In genomic region chr10:97517778-97518561, GRCh38 we compare ENCODE assay signal across 10 cellular contexts. TPM values are rescaled to one million over a fixed set of nuclear protein-coding genes. Genes with fewer than 3 reads are reported as not detected.
DNase-seq lines count a peak whose midpoint lies in the region; ATAC-seq and TF ChIP-seq lines count a peak whose summit lies in the region.
"Had no signal": no experiment of that assay in that cellular context is flagged by ENCODE, and none has a peak within 500 bp of the region (broad histone marks: within the 10 kb centered on the region; RNA-seq: fewer than 3 reads in every experiment).

No MANE protein-coding gene starts in this region.

- peak; percentile 97 for ATAC-seq in RWPE2 (ENCODE audit: low read depth)
- ATAC-seq in sciatic nerve = peak; percentile 36
- no peak for ATAC-seq in GM21423 (IDR thresholded peaks at IDR 0.05; ENCODE audit: unreplicated experiment)
- no peak for ATAC-seq in HG02571 (IDR thresholded peaks at IDR 0.05; ENCODE audit: unreplicated experiment)

- no peak overlapping the region for H3K4me3 Mint-ChIP-seq in activated CD4-positive, alpha-beta memory T cell treated with anti-CD3 and anti-CD28 coated beads, Interleukin-2, amount 10 ng/mL, durations not matched to agents 7 days and 5 days
- H3K4me3 Mint-ChIP-seq: activated T-cell treated with anti-CD3 and anti-CD28 coated beads, Interleukin-2, amount 50 U/mL, for 24 hours had no signal

- H3K27ac Mint-ChIP-seq in activated CD4-positive, alpha-beta memory T cell treated with anti-CD3 and anti-CD28 coated beads, Interleukin-2, amount 10 ng/mL, durations not matched to agents 7 days and 5 days = no peak overlapping the region
- H3K27ac Mint-ChIP-seq: activated T-cell treated with anti-CD3 and anti-CD28 coated beads, Interleukin-2, amount 50 U/mL, for 24 hours had no signal

- no peaks in the 10 kb centered on the region for H3K27me3 ChIP-seq in RWPE2 (ENCODE audit: insufficient read depth, poor library complexity, severe bottlenecking)

- H3K36me3 ChIP-seq in RWPE2 (ENCODE audit: low read depth) = no peaks in the 10 kb centered on the region

- H3K36me3 Mint-ChIP-seq in activated CD4-positive, alpha-beta memory T cell treated with anti-CD3 and anti-CD28 coated beads, Interleukin-2, amount 10 ng/mL, durations not matched to agents 7 days and 5 days (ENCODE audit: low read depth) = no peaks in the 10 kb centered on the region

- H3K4me3 ChIP-seq in RWPE2 (ENCODE audit: severe bottlenecking) = no peak overlapping the region

- peak; percentile 63 for DNase-seq in ELR (ENCODE audit: low read depth)
- no peak for DNase-seq in RWPE2 (ENCODE audit: low spot score)
- peak; percentile 58 for DNase-seq in glomerular visceral epithelial cell (ENCODE audit: extremely low spot score)
- DNase-seq in sciatic nerve (ENCODE audit: low spot score) = no peak
- DNase-seq in activated CD4-positive, alpha-beta memory T cell treated with anti-CD3 and anti-CD28 coated beads, Interleukin-2, amount 10 ng/mL, durations not matched to agents 7 days and 5 days = no peak
- DNase-seq in GF-D8 (lab: John Stamatoyannopoulos, UW) = no peak
- DNase-seq: activated T-cell treated with anti-CD3 and anti-CD28 coated beads, Interleukin-2, amount 50 U/mL, for 24 hours; NCI-H2227 treated with DMSO at 0.1 percent for 48 hours had no signal

- POLR2A ChIA-PET in activated CD4-positive, alpha-beta memory T cell treated with anti-CD3 and anti-CD28 coated beads, Interleukin-2, amount 10 ng/mL, durations not matched to agents 7 days and 5 days (lab: Charles Lee) = no interaction called here

- H3K9me3 Mint-ChIP-seq in activated CD4-positive, alpha-beta memory T cell treated with anti-CD3 and anti-CD28 coated beads, Interleukin-2, amount 10 ng/mL, durations not matched to agents 7 days and 5 days = no peaks in the 10 kb centered on the region
- H3K9me3 Mint-ChIP-seq: activated T-cell treated with anti-CD3 and anti-CD28 coated beads, Interleukin-2, amount 50 U/mL, for 24 hours had no signal

- peaks cover 32% of the 10 kb centered on the region for H3K27me3 Mint-ChIP-seq in activated CD4-positive, alpha-beta memory T cell treated with anti-CD3 and anti-CD28 coated beads, Interleukin-2, amount 10 ng/mL, durations not matched to agents 7 days and 5 days
- H3K27me3 Mint-ChIP-seq: activated T-cell treated with anti-CD3 and anti-CD28 coated beads, Interleukin-2, amount 50 U/mL, for 24 hours had no signal

- peak overlapping the region; percentile 85 for H3K27ac ChIP-seq in RWPE2 (ENCODE audit: poor library complexity, severe bottlenecking)

- no peaks in the 10 kb centered on the region for H3K4me1 Mint-ChIP-seq in activated CD4-positive, alpha-beta memory T cell treated with anti-CD3 and anti-CD28 coated beads, Interleukin-2, amount 10 ng/mL, durations not matched to agents 7 days and 5 days

- no peaks in the 10 kb centered on the region for H3K9me3 ChIP-seq in RWPE2 (ENCODE audit: severe bottlenecking)

- CTCF ChIA-PET in activated CD4-positive, alpha-beta memory T cell treated with anti-CD3 and anti-CD28 coated beads, Interleukin-2, amount 10 ng/mL, durations not matched to agents 7 days and 5 days (lab: Charles Lee) = no interaction called here

- peaks cover 24% of the 10 kb centered on the region for H3K4me1 ChIP-seq in RWPE2 (ENCODE audit: insufficient read depth, poor library complexity, severe bottlenecking)

- TF ChIP-seq CTCF in RWPE2 (IDR thresholded peaks at IDR 0.05; ENCODE audit: poor library complexity, severe bottlenecking) = no peak

- intact Hi-C loops in sciatic nerve (cut with DNase I) = no loop called here

RNA-seq across cellular contexts. Expression of gene UBTD1, which starts 19.2 kb away (rescaled TPM):
- 8.1 TPM for total RNA-seq in sciatic nerve
- 1 to 10 TPM; 1.4 to 1.6 TPM for total RNA-seq in activated CD4-positive, alpha-beta memory T cell treated with anti-CD3 and anti-CD28 coated beads, Interleukin-2, amount 10 ng/mL, durations not matched to agents 7 days and 5 days

RNA-seq across cellular contexts. Expression of gene MMS19, which starts 19.7 kb away (rescaled TPM):
- 65.9 TPM for total RNA-seq in sciatic nerve
- 10 to 100 TPM; 60.6 to 66.3 TPM for total RNA-seq in activated CD4-positive, alpha-beta memory T cell treated with anti-CD3 and anti-CD28 coated beads, Interleukin-2, amount 10 ng/mL, durations not matched to agents 7 days and 5 days

RNA-seq across cellular contexts. Expression of gene ANKRD2, which starts 54.6 kb away (rescaled TPM):
- total RNA-seq in sciatic nerve = not detected
- total RNA-seq in activated CD4-positive, alpha-beta memory T cell treated with anti-CD3 and anti-CD28 coated beads, Interleukin-2, amount 10 ng/mL, durations not matched to agents 7 days and 5 days = under 1 TPM in 1 of 2 experiments, not detected in 1; 0.15 TPM

Comparison
In these comparisons a context has a peak if more than half of its experiments do, and no peak if none do; other contexts are left out.
1. DNase-seq: peak in ELR (single experiment) and glomerular visceral epithelial cell (single experiment); none in RWPE2 (single experiment), sciatic nerve (single experiment), activated CD4-positive, alpha-beta memory T cell treated with anti-CD3 and anti-CD28 coated beads, Interleukin-2, amount 10 ng/mL, durations not matched to agents 7 days and 5 days (single experiment) and GF-D8 (single experiment).
2. ATAC-seq: peak in RWPE2 (single experiment) and sciatic nerve (single experiment); none in GM21423 (single experiment) and HG02571 (single experiment).